ENCODE assay signal across 16 cellular contexts in the genomic region with DNA sequence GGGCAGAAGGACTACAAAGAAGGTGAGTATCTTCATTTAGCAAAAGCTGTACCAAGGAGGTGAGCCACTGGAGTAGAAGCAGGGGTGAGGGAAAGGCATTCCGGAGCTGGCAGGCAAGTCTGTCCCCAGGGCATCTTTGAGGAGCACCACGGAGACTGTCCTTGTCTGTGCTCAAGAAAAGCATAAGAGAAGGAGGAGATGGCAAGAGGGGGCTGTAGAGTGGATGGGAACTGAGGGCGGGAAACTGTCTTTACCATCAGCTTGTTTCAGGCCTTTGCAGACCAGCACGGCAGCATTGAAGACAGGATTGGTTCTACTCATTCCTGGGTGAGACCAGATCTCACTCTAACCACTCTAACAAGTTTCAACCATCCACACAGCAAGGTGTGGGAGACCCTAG.
DNase-seq lines count a peak whose midpoint lies in the region; ATAC-seq lines count a peak whose summit lies in the region.
"Had no signal": no experiment of that assay in that cellular context is flagged by ENCODE, and none has a peak within 500 bp of the region (broad histone marks: within the 10 kb centered on the region; RNA-seq: fewer than 3 reads in every experiment).

No MANE protein-coding gene starts in this region.

- DNase-seq in ELF-1 (ENCODE audit: low read depth, low spot score), result peak; percentile 49
- peak; percentile 11 for DNase-seq in retina
- no peak for DNase-seq in H7
- DNase-seq: AML-193; Caco-2; Calu3; CD4-positive, alpha-beta T cell; CD8-positive, alpha-beta T cell; DMS79 treated with DMSO at 0.1 percent for 48 hours; GDM1 had no signal

- H3K9ac ChIP-seq in BLaER1, result no peak overlapping the region

- H3K4me3 ChIP-seq in BLaER1 (no peak overlapping the region), H7 (ENCODE audit: insufficient read depth, low read depth, low read length) (no peak overlapping the region)
- H3K4me3 ChIP-seq: A549, GM12878 had no signal

- H3K36me3 ChIP-seq in BLaER1, result no peaks in the 10 kb centered on the region
- H3K36me3 ChIP-seq in H7 (replicated peaks; ENCODE audit: control insufficient read depth, insufficient read depth, low read length), result no peaks in the 10 kb centered on the region

- H4K20me1 ChIP-seq in BLaER1, result no peaks in the 10 kb centered on the region

- peaks cover 27% of the 10 kb centered on the region for H3K4me1 ChIP-seq in BLaER1
- H3K4me1 ChIP-seq: A549, Caco-2 had no signal

- peak overlapping the region; percentile 79 for H3K4me2 ChIP-seq in BLaER1
- H3K4me2 ChIP-seq: A549 had no signal

- ATAC-seq in GM18520 (IDR thresholded peaks at IDR 0.05; ENCODE audit: unreplicated experiment), result no peak
- ATAC-seq: A549; CD8-positive, alpha-beta T cell; GM12878 had no signal

- H3K27ac ChIP-seq in BLaER1, result no peak overlapping the region
- H3K27ac ChIP-seq: 22Rv1, A549, C4-2B had no signal

- no peaks in the 10 kb centered on the region for H3K9me3 ChIP-seq in BLaER1
- H3K9me3 ChIP-seq: A549, Caco-2 had no signal

- H3K27me3 ChIP-seq in BLaER1 (no peaks in the 10 kb centered on the region), H7 (ENCODE audit: control insufficient read depth, insufficient read depth, low read length) (no peaks in the 10 kb centered on the region)
